Comparison of ENCODE assay signal across 11 cellular contexts in genomic region chr6:135540207-135540877, GRCh38. TPM values are rescaled to one million over a fixed set of nuclear protein-coding genes. Genes with fewer than 3 reads are reported as not detected.
DNase-seq lines count a peak whose midpoint lies in the region; ATAC-seq, FAIRE-seq and TF ChIP-seq lines count a peak whose summit lies in the region.
"Had no signal": no experiment of that assay in that cellular context is flagged by ENCODE, and none has a peak within 500 bp of the region (broad histone marks: within the 10 kb centered on the region; RNA-seq: fewer than 3 reads in every experiment).

No MANE protein-coding gene starts in this region.

- POLR2A ChIA-PET in activated CD8-positive, alpha-beta T cell treated with anti-CD3 and anti-CD28 coated beads for 36 hours (lab: Charles Lee) = no interaction called here

- no peak for FAIRE-seq in H54 (lab: Jason Lieb, UNC)
- no peak for FAIRE-seq in urothelium cell line (lab: Jason Lieb, UNC)

- WGBS in GM23248 (ENCODE audit: low coverage in 1 of 2, low lambda C conversion rate in 2 of 2, missing lambda C conversion rate in 2 of 2), 2 experiments = 53 to 54% methylated on average over 2 of the region's 2 CpGs
- WGBS in heart right ventricle, 2 donors = 63 to 64% methylated on average over 2 of the region's 2 CpGs

- H3K27ac Mint-ChIP-seq in activated CD8-positive, alpha-beta T cell treated with anti-CD3 and anti-CD28 coated beads for 36 hours = peak overlapping the region; percentile 14

- H3K9me3 ChIP-seq in GM23248 (ENCODE audit: low read depth) (no peaks in the 10 kb centered on the region), heart right ventricle (peaks cover 0 to 6% (median 0%) of the 10 kb centered on the region in 11 donors), Karpas-422 (ENCODE audit: low read length) (no peaks in the 10 kb centered on the region)

- peak; percentile 20 for DNase-seq in AG20443 (ENCODE audit: low spot score)
- peak; percentile 43 for DNase-seq in GM23248
- peak; percentile 14 for DNase-seq in activated CD8-positive, alpha-beta T cell treated with anti-CD3 and anti-CD28 coated beads for 36 hours
- peak in 1 of 2 donors; percentile 13 for DNase-seq in heart right ventricle
- DNase-seq in Karpas-422 = no peak
- DNase-seq in H54 (ENCODE audit: insufficient read length, low spot score) = no peak
- no peak for DNase-seq in GDM1 (lab: John Stamatoyannopoulos, UW)
- no peak for DNase-seq in urothelium cell line (ENCODE audit: low spot score)
- DNase-seq: natural killer cell; NCI-H82; stimulated activated CD4-positive, alpha-beta T cell treated with anti-CD3 and anti-CD28 coated beads, Interleukin-2, amount 100 ng/mL, for 24 hours had no signal

- no peaks in the 10 kb centered on the region for H4K20me1 ChIP-seq in GM23248 (ENCODE audit: insufficient read depth)
- H4K20me1 ChIP-seq in Karpas-422 (ENCODE audit: insufficient read depth, low read depth, low read length) = no peaks in the 10 kb centered on the region

- ATAC-seq in activated CD8-positive, alpha-beta T cell treated with anti-CD3 and anti-CD28 coated beads for 36 hours = no peak
- peak in 4 of 8 donors; percentile 51 to 72 (median 62) for ATAC-seq in heart right ventricle
- ATAC-seq: natural killer cell had no signal

- H3K4me3 ChIP-seq in GM23248 (no peak overlapping the region), heart right ventricle (no peak overlapping the region), Karpas-422 (ENCODE audit: low read length) (no peak overlapping the region)

- peaks cover 26% of the 10 kb centered on the region; the same call in 1 of the 2 replicates for H3F3A ChIP-seq in GM23248 (ENCODE audit: insufficient read depth)

- CTCF ChIA-PET in activated CD8-positive, alpha-beta T cell treated with anti-CD3 and anti-CD28 coated beads for 36 hours (lab: Charles Lee) = interaction anchor here (0.9 to 2.3 kb wide), 4 partner anchors 34 to 686 kb away, joined by 3 to 6 read pairs (median 4); no protein-coding TSS in a partner anchor

- H3K9ac ChIP-seq in GM23248 (no peak overlapping the region), Karpas-422 (ENCODE audit: low read length) (no peak overlapping the region)

- no peak for TF ChIP-seq CTCF in activated CD8-positive, alpha-beta T cell treated with anti-CD3 and anti-CD28 coated beads for 36 hours (IDR thresholded peaks at IDR 0.05)
- TF ChIP-seq CTCF in heart right ventricle (IDR thresholded peaks at IDR 0.05) = peak in 6 of 9 donors; percentile 8 to 56 (median 40)

- H3K4me3 Mint-ChIP-seq in activated CD8-positive, alpha-beta T cell treated with anti-CD3 and anti-CD28 coated beads for 36 hours = no peak overlapping the region
- H3K4me3 Mint-ChIP-seq: natural killer cell had no signal

- H3K36me3 ChIP-seq in GM23248 (ENCODE audit: low read depth) (no peaks in the 10 kb centered on the region), heart right ventricle (no peaks in the 10 kb centered on the region), Karpas-422 (ENCODE audit: insufficient read depth, low read length) (no peaks in the 10 kb centered on the region)

- H3K4me1 ChIP-seq in GM23248 (ENCODE audit: insufficient read depth) (peaks cover 29% of the 10 kb centered on the region), heart right ventricle (peaks cover 0 to 19% (median 0%) of the 10 kb centered on the region in 9 donors), Karpas-422 (ENCODE audit: low read length) (no peaks in the 10 kb centered on the region)

- H2AFZ ChIP-seq in GM23248 (no peak overlapping the region), Karpas-422 (ENCODE audit: low read length) (no peak overlapping the region)

- H3K27me3 Mint-ChIP-seq in activated CD8-positive, alpha-beta T cell treated with anti-CD3 and anti-CD28 coated beads for 36 hours = peaks cover 2% of the 10 kb centered on the region

- H3K79me2 ChIP-seq in GM23248 (ENCODE audit: insufficient read depth) (no peaks in the 10 kb centered on the region), Karpas-422 (ENCODE audit: low read length) (no peaks in the 10 kb centered on the region)

- H3K4me2 ChIP-seq in GM23248 (ENCODE audit: unreplicated experiment) (no peak overlapping the region), Karpas-422 (ENCODE audit: low read depth, low read length, poor library complexity, severe bottlenecking) (no peak overlapping the region)

- H3K27ac ChIP-seq in GM23248 (no peak overlapping the region), heart right ventricle (no peak overlapping the region), Karpas-422 (ENCODE audit: low read length) (no peak overlapping the region)

- H3K27me3 ChIP-seq in GM23248 (replicated peaks; ENCODE audit: insufficient read depth) (no peaks in the 10 kb centered on the region), heart right ventricle (no peaks in the 10 kb centered on the region), Karpas-422 (ENCODE audit: low read length) (no peaks in the 10 kb centered on the region)

- H3K36me3 Mint-ChIP-seq in activated CD8-positive, alpha-beta T cell treated with anti-CD3 and anti-CD28 coated beads for 36 hours (ENCODE audit: low read depth) = peaks cover 3% of the 10 kb centered on the region
- H3K36me3 Mint-ChIP-seq: natural killer cell had no signal

- H3K4me1 Mint-ChIP-seq in activated CD8-positive, alpha-beta T cell treated with anti-CD3 and anti-CD28 coated beads for 36 hours (ENCODE audit: low read depth) = peaks cover 33% of the 10 kb centered on the region

- TF ChIP-seq POLR2A in H54 (IDR thresholded peaks at IDR 0.05; ENCODE audit: low read depth, low read length) = no peak

- H3K9me2 ChIP-seq in GM23248 (ENCODE audit: insufficient read depth) (no peaks in the 10 kb centered on the region), Karpas-422 (replicated peaks; ENCODE audit: insufficient read depth, low read length) (no peaks in the 10 kb centered on the region)

- peaks cover 2% of the 10 kb centered on the region for H3K9me3 Mint-ChIP-seq in activated CD8-positive, alpha-beta T cell treated with anti-CD3 and anti-CD28 coated beads for 36 hours
- H3K9me3 Mint-ChIP-seq: natural killer cell had no signal

- intact Hi-C loops in activated CD8-positive, alpha-beta T cell treated with anti-CD3 and anti-CD28 coated beads for 36 hours (cut with micrococcal nuclease) = no loop called here
- intact Hi-C loops in heart right ventricle (cut with DNase I) = no loop called here

- in situ Hi-C loops in GM23248 (cut with MboI) = loop anchor here (25.0 kb wide), 1 partner anchor 397 kb away; no protein-coding TSS in a partner anchor

RNA-seq across cellular contexts. Expression of gene AHI1, which starts 42.8 kb away (rescaled TPM):
- 11.1 and 19.9 TPM in 2 replicates for total RNA-seq in GM23248 (2014; rRNA removed; shearing (Covaris generic))
- polyA plus RNA-seq in GM23248 (2016; fragmentation: Nextera tagmentation; extraction: Ambion mirVana) (19.5 and 25.9 TPM in 2 replicates), heart right ventricle (10 to 100 TPM in 1 of 2 donors, 1 to 10 TPM in 1; 4.1 to 19.8 TPM)
- total RNA-seq in activated CD8-positive, alpha-beta T cell treated with anti-CD3 and anti-CD28 coated beads for 36 hours = 10 to 100 TPM; 32.1 to 33.3 TPM
- total RNA-seq in heart right ventricle = 10 to 100 TPM in 9 of 10 donors, 1 to 10 TPM in 1; 8.2 to 15.3 (median 11.9) TPM
- 9.5 and 14.1 TPM in 2 replicates for total RNA-seq in Karpas-422 (2014; rRNA removed; shearing (Covaris generic); ENCODE audit: low replicate concordance)

Comparison
In these comparisons a context has a peak if more than half of its experiments do, and no peak if none do; other contexts are left out.
1. DNase-seq: peak in AG20443 (single experiment), GM23248 (single experiment) and activated CD8-positive, alpha-beta T cell treated with anti-CD3 and anti-CD28 coated beads for 36 hours (single experiment); none in Karpas-422 (single experiment), H54 (single experiment), GDM1 (single experiment) and urothelium cell line (single experiment).